In the genomic region with DNA sequence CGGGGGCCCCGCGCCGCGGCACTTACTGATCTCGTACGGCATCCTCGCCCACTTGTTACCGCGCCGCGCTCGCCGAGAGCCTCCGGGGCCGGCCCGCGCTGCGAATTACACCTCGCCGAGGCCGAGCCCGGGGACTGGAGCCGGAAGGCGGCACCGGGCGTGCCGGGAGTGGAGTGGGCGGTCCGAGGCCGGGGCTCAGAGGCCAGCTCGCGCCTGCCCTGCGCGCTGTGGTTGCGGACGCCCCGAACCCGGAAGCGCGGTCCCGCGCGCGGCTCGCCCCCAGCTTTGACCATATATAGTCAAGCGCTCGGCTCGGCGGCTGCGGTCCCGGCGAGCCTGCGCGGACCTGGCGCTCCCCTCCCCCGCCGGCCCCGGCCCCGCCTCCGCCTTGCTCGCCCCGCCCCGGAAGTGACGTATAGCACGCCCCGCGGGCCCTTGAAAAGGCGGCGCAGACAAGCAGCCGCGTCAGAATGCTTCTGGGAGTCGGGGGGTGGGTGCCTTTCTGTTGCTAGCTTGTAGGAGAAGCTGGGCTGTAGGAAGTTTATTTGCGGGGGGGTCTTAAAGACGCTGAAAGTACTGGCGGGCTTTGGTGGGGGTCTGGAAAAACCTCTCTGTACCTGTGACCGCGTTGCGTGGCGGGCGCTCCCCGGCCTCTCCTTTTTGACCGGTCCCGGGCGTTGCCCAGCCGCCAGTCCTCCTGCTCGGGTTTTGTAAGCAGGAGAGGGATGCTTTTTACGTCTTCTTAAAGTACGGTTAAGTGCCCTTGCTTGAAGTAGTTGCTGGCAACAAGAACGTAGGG, we compare ENCODE assay signal across 8 cellular contexts.
A peak's percentile ranks its signal among the peaks of the same experiment; 100 is the strongest.
DNase-seq lines count a peak whose midpoint lies in the region; ATAC-seq and TF ChIP-seq lines count a peak whose summit lies in the region.

A gene with protein sequence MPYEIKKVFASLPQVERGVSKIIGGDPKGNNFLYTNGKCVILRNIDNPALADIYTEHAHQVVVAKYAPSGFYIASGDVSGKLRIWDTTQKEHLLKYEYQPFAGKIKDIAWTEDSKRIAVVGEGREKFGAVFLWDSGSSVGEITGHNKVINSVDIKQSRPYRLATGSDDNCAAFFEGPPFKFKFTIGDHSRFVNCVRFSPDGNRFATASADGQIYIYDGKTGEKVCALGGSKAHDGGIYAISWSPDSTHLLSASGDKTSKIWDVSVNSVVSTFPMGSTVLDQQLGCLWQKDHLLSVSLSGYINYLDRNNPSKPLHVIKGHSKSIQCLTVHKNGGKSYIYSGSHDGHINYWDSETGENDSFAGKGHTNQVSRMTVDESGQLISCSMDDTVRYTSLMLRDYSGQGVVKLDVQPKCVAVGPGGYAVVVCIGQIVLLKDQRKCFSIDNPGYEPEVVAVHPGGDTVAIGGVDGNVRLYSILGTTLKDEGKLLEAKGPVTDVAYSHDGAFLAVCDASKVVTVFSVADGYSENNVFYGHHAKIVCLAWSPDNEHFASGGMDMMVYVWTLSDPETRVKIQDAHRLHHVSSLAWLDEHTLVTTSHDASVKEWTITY (minus strand): TSS at position 175 of the 799 bp plus-strand sequence. CDS start 133 bp downstream, at position 42.

- TF ChIP-seq CTCF in AG09309 (IDR thresholded peaks at IDR 0.05; ENCODE audit: control insufficient read depth, insufficient read depth, low read depth, low read length, missing control alignments), result no peak

- peak; percentile 91 for ATAC-seq in GM19023 (IDR thresholded peaks at IDR 0.05; ENCODE audit: unreplicated experiment)
- peak; percentile 92 for ATAC-seq in HG03196 (IDR thresholded peaks at IDR 0.05; ENCODE audit: unreplicated experiment)

- peak within 1 kb of the TSS; percentile 77 for H3K4me3 ChIP-seq in AG09309 (ENCODE audit: control insufficient read depth, low read depth, low read length)

- DNase-seq in AG09309 (ENCODE audit: low read depth) (peak; percentile 79), NCI-H345 (lab: John Stamatoyannopoulos, UW) (peak; percentile 76), iris pigment epithelial cell (ENCODE audit: low read depth) (peak; percentile 96)
- peak; percentile 85 for DNase-seq in activated CD4-positive, CD25-positive, alpha-beta regulatory T cell treated with anti-CD3 and anti-CD28 coated beads, Interleukin-2, amount 50 U/mL, for 16 hours (ENCODE audit: low read depth, low spot score)
- peak; percentile 85 for DNase-seq in central memory CD4-positive, alpha-beta T cell
- peak; percentile 84 to 93 for DNase-seq in stimulated activated CD4-positive, alpha-beta T cell treated with anti-CD3 and anti-CD28 coated beads, Interleukin-12 subunit alpha, Interleukin-12 subunit beta, amount 100 ng/mL, for 24 hours (ENCODE audit: low read depth in 2 of 2)

Comparison
In these comparisons a context has a peak if more than half of its experiments do, and no peak if none do; other contexts are left out.
1. Peak in every context shown above with its lines: DNase-seq, ATAC-seq and H3K4me3 ChIP-seq.